Comparison of ENCODE assay signal across 1 cellular context in the genomic region with DNA sequence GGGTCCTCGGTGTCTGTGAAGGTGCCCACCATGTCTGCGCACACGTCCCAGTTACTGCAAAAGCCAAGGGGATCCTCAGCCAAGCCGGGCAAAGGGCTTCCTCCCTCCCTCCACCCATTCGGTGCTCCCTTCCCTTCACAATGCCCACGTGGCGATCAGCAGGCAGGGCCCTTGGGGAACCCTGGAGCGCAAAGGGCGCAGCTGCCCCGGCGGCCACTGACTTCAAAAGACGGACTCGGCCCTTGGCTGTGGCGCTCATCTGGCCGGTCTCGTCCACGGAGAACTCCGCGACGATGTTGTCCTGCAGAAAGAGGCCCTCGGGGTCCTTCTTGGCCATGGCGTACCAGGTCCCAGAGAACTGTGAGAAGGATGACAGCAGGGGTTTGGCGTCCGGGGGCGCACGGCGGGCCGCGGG.
A peak's percentile ranks its signal among the peaks of the same experiment; 100 is the strongest.
TF ChIP-seq lines count a peak whose summit lies in the region.

No MANE protein-coding gene starts in this region.

TF ChIP-seq in HepG2, 621 proteins besides CTCF, POLR2A, EP300 and RAD21 (continued from another document and continues in another):
- TF ChIP-seq ZNF704 (CRISPR knock-in tag; IDR thresholded peaks at IDR 0.05; ENCODE audit: borderline replicate concordance) (no peak), ERF (CRISPR knock-in tag; IDR thresholded peaks at IDR 0.05) (no peak), KAT7 (CRISPR knock-in tag; IDR thresholded peaks at IDR 0.05; ENCODE audit: borderline replicate concordance) (no peak), CBFB (CRISPR knock-in tag; IDR thresholded peaks at IDR 0.05) (no peak), ZFX (CRISPR knock-in tag; IDR thresholded peaks at IDR 0.05; ENCODE audit: low read depth) (peak; percentile 20; the same call in 1 of the 2 replicates), ZZZ3 (CRISPR knock-in tag; IDR thresholded peaks at IDR 0.05; ENCODE audit: borderline replicate concordance) (no peak), NR0B2 (CRISPR knock-in tag; IDR thresholded peaks at IDR 0.05) (no peak), KDM5B (CRISPR knock-in tag; IDR thresholded peaks at IDR 0.05; ENCODE audit: borderline replicate concordance) (peak; percentile 46; the same call in 1 of the 2 replicates), TRAFD1 (CRISPR knock-in tag; IDR thresholded peaks at IDR 0.05; ENCODE audit: borderline replicate concordance) (no peak), SCMH1 (CRISPR knock-in tag; IDR thresholded peaks at IDR 0.05; ENCODE audit: borderline replicate concordance) (no peak), KAT8 (CRISPR knock-in tag; IDR thresholded peaks at IDR 0.05) (0 out of 2 replicates have a peak, but pooled peaks have one; percentile 36), FUBP1 (CRISPR knock-in tag; IDR thresholded peaks at IDR 0.05; ENCODE audit: borderline replicate concordance) (no peak), HNRNPLL (IDR thresholded peaks at IDR 0.05; ENCODE audit: low read depth, low read length, poor library complexity, severe bottlenecking) (peak; percentile 97), GMEB1 (CRISPR knock-in tag; IDR thresholded peaks at IDR 0.05; ENCODE audit: borderline replicate concordance) (no peak), SOX5 (CRISPR knock-in tag; IDR thresholded peaks at IDR 0.05; ENCODE audit: borderline replicate concordance) (no peak), TCF7L2 (IDR thresholded peaks at IDR 0.05; ENCODE audit: low read depth, low read length) (no peak), ZNF512 (CRISPR knock-in tag; IDR thresholded peaks at IDR 0.05) (0 out of 2 replicates have a peak, but pooled peaks have one; percentile 26), FOXC1 (CRISPR knock-in tag; IDR thresholded peaks at IDR 0.05; ENCODE audit: borderline replicate concordance) (no peak), ASH2L (IDR thresholded peaks at IDR 0.05; ENCODE audit: insufficient read length, low read depth, low read length) (peak; percentile 9), ZNF619 (CRISPR knock-in tag; IDR thresholded peaks at IDR 0.05) (no peak), ZNF746 (CRISPR knock-in tag; IDR thresholded peaks at IDR 0.05) (no peak), YEATS4 (CRISPR knock-in tag; IDR thresholded peaks at IDR 0.05; ENCODE audit: borderline replicate concordance) (no peak), HNRNPUL1 (IDR thresholded peaks at IDR 0.05; ENCODE audit: low read depth, low read length) (no peak), SAP130 (CRISPR knock-in tag; IDR thresholded peaks at IDR 0.05; ENCODE audit: low read depth) (peak; percentile 53), SIN3A (IDR thresholded peaks at IDR 0.05; ENCODE audit: borderline replicate concordance, low read depth, low read length) (peak; percentile 69; the same call in 1 of the 2 replicates), GPN1 (CRISPR knock-in tag; IDR thresholded peaks at IDR 0.05; ENCODE audit: borderline replicate concordance) (no peak), ZNF451 (CRISPR knock-in tag; IDR thresholded peaks at IDR 0.05) (no peak), ELF3 (CRISPR knock-in tag; IDR thresholded peaks at IDR 0.05) (no peak), NR2F6 (IDR thresholded peaks at IDR 0.05) (no peak), NR2F6 (CRISPR knock-in tag; IDR thresholded peaks at IDR 0.05) (no peak), RARA (CRISPR knock-in tag; IDR thresholded peaks at IDR 0.05) (no peak), ZNF335 (CRISPR knock-in tag; IDR thresholded peaks at IDR 0.05) (no peak), DR1 (CRISPR knock-in tag; IDR thresholded peaks at IDR 0.05) (no peak), ZNF605 (CRISPR knock-in tag; IDR thresholded peaks at IDR 0.05) (peak; percentile 49; the same call in 1 of the 2 replicates), ZSCAN20 (CRISPR knock-in tag; IDR thresholded peaks at IDR 0.05; ENCODE audit: borderline replicate concordance) (no peak), BORCS8-MEF2B (CRISPR knock-in tag; IDR thresholded peaks at IDR 0.05) (0 out of 2 replicates have a peak, but pooled peaks have one; percentile 25), ZNF101 (CRISPR knock-in tag; IDR thresholded peaks at IDR 0.05; ENCODE audit: borderline replicate concordance, low read depth) (no peak), RBAK (CRISPR knock-in tag; IDR thresholded peaks at IDR 0.05) (no peak), DMTF1 (CRISPR knock-in tag; IDR thresholded peaks at IDR 0.05) (no peak), SP2 (CRISPR knock-in tag; IDR thresholded peaks at IDR 0.05) (no peak), PHF20 (CRISPR knock-in tag; IDR thresholded peaks at IDR 0.05) (peak; percentile 25; the same call in 1 of the 2 replicates), ZNF790 (CRISPR knock-in tag; IDR thresholded peaks at IDR 0.05; ENCODE audit: borderline replicate concordance) (no peak)
- TF ChIP-seq, protein P1, sequence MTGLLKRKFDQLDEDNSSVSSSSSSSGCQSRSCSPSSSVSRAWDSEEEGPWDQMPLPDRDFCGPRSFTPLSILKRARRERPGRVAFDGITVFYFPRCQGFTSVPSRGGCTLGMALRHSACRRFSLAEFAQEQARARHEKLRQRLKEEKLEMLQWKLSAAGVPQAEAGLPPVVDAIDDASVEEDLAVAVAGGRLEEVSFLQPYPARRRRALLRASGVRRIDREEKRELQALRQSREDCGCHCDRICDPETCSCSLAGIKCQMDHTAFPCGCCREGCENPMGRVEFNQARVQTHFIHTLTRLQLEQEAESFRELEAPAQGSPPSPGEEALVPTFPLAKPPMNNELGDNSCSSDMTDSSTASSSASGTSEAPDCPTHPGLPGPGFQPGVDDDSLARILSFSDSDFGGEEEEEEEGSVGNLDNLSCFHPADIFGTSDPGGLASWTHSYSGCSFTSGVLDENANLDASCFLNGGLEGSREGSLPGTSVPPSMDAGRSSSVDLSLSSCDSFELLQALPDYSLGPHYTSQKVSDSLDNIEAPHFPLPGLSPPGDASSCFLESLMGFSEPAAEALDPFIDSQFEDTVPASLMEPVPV (CRISPR knock-in tag; IDR thresholded peaks at IDR 0.05), result no peak
- TF ChIP-seq, protein P2, sequence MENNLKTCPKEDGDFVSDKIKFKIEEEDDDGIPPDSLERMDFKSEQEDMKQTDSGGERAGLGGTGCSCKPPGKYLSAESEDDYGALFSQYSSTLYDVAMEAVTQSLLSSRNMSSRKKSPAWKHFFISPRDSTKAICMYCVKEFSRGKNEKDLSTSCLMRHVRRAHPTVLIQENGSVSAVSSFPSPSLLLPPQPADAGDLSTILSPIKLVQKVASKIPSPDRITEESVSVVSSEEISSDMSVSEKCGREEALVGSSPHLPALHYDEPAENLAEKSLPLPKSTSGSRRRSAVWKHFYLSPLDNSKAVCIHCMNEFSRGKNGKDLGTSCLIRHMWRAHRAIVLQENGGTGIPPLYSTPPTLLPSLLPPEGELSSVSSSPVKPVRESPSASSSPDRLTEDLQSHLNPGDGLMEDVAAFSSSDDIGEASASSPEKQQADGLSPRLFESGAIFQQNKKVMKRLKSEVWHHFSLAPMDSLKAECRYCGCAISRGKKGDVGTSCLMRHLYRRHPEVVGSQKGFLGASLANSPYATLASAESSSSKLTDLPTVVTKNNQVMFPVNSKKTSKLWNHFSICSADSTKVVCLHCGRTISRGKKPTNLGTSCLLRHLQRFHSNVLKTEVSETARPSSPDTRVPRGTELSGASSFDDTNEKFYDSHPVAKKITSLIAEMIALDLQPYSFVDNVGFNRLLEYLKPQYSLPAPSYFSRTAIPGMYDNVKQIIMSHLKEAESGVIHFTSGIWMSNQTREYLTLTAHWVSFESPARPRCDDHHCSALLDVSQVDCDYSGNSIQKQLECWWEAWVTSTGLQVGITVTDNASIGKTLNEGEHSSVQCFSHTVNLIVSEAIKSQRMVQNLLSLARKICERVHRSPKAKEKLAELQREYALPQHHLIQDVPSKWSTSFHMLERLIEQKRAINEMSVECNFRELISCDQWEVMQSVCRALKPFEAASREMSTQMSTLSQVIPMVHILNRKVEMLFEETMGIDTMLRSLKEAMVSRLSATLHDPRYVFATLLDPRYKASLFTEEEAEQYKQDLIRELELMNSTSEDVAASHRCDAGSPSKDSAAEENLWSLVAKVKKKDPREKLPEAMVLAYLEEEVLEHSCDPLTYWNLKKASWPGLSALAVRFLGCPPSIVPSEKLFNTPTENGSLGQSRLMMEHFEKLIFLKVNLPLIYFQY (CRISPR knock-in tag; IDR thresholded peaks at IDR 0.05; ENCODE audit: borderline replicate concordance), result no peak
- TF ChIP-seq, protein P3, sequence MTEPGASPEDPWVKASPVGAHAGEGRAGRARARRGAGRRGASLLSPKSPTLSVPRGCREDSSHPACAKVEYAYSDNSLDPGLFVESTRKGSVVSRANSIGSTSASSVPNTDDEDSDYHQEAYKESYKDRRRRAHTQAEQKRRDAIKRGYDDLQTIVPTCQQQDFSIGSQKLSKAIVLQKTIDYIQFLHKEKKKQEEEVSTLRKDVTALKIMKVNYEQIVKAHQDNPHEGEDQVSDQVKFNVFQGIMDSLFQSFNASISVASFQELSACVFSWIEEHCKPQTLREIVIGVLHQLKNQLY (CRISPR knock-in tag; IDR thresholded peaks at IDR 0.05), result 0 out of 2 replicates have a peak, but pooled peaks have one; percentile 29
